ENCODE assay signal across 8 cellular contexts in the genomic region with DNA sequence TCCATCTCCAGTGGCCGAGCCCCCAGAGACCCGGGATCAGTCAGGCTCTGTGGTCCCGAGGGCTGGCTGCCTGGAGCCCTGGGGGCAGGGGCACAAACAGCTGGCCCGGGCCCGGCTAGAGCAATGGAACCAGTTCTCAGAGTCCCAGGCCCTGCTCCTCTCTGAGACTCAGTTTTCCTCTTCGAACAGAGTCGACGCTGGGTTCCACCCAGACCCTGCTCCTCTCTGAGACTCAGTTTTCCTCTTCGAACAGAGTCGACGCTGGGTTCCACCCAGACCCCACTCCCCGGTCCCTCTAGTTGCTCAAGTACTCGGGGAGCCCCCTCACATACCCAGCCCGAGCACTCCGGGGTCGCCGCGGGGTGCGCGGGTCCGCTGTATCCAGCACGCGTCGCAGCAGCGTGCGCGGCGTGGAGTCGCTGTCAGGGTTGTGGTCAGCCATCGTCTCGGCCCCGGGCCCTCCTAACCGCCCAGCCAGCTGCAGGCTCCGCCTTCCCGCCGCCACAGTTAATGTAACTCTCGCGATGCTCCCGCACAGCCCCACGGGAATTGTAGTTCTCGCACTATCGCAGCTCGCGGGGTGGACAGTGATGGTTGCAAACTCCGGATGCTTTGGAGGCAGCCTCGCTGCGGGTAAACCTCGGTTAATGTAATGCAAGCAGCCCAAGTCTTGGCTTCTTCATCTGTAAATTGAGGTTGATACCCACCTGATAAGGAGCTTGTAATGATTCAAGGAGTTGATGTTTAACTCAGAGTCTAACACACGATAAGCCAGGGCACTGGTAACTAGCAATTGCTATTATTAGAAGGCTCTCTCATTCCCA. TPM values are rescaled to one million over a fixed set of nuclear protein-coding genes. Genes with fewer than 3 reads are reported as not detected.
DNase-seq lines count a peak whose midpoint lies in the region; ATAC-seq and TF ChIP-seq lines count a peak whose summit lies in the region.

No MANE protein-coding gene starts in this region.

- H3K27me3 Mint-ChIP-seq in WTC11 (ENCODE audit: low read depth) = no peaks in the 10 kb centered on the region; the same call in 1 of the 2 replicates

- peaks cover 15% of the 10 kb centered on the region for H3K36me3 Mint-ChIP-seq in WTC11

- peak; percentile 90 for ATAC-seq in GM18909 (IDR thresholded peaks at IDR 0.05; ENCODE audit: poor library complexity, unreplicated experiment)
- ATAC-seq in HG03139 (IDR thresholded peaks at IDR 0.05; ENCODE audit: unreplicated experiment) = peak; percentile 87
- ATAC-seq in WTC11 = peak; percentile 99

- peak overlapping the region; percentile 75 to 82 for H3K4me3 ChIP-seq in cardiac fibroblast (replicated peaks in 1 of 2; ENCODE audit: low read depth in 2 of 2, low read length in 2 of 2)

- no peak overlapping the region for H3K27ac Mint-ChIP-seq in WTC11

- H3K4me1 Mint-ChIP-seq in WTC11 = peaks cover 9% of the 10 kb centered on the region

- no peak for TF ChIP-seq CTCF in WTC11 (IDR thresholded peaks at IDR 0.05)
- no peak for TF ChIP-seq CTCF in cardiac fibroblast (IDR thresholded peaks at IDR 0.05; ENCODE audit: low read depth, low read length)

- CTCF ChIA-PET in WTC11 (lab: Charles Lee) = interaction anchor here (0.5 to 4.1 kb wide), 14 partner anchors 8 to 431 kb away, joined by 3 to 62 read pairs (median 4); a partner anchor contains a TSS

- peak; percentile 96 for DNase-seq in AG08396 (ENCODE audit: low spot score)
- DNase-seq in NCI-H2196 treated with DMSO at 0.1 percent for 48 hours (lab: John Stamatoyannopoulos, UW; ENCODE audit: unreplicated experiment) = peak; percentile 27
- peak; percentile 96 for DNase-seq in WTC11 (ENCODE audit: low spot score)
- peak; percentile 91 to 93 for DNase-seq in cardiac fibroblast (ENCODE audit: low read depth in 2 of 2)
- peak; percentile 95 for DNase-seq in islet precursor cell
- DNase-seq in stimulated activated CD4-positive, alpha-beta T cell treated with anti-CD3 and anti-CD28 coated beads, Interleukin-12 subunit alpha, Interleukin-12 subunit beta, amount 100 ng/mL, for 4 hours = peak; percentile 88

- H3K4me3 Mint-ChIP-seq in WTC11 = peak overlapping the region; percentile 80

- POLR2A ChIA-PET in WTC11 (lab: Charles Lee) = interaction anchor here (1.1 to 2.6 kb wide), 3 partner anchors 12 to 17 kb away, joined by 3 to 9 read pairs (median 5); a partner anchor contains a TSS

- H3K9me3 Mint-ChIP-seq in WTC11 = no peaks in the 10 kb centered on the region

TF ChIP-seq in WTC11, 78 proteins besides CTCF, POLR2A, EP300 and RAD21 (continues in another document):
- no peak for TF ChIP-seq NFATC4 (CRISPR knock-in tag; IDR thresholded peaks at IDR 0.05)
- TF ChIP-seq JAZF1 (CRISPR knock-in tag; IDR thresholded peaks at IDR 0.05) = no peak
- no peak for TF ChIP-seq ATF1 (CRISPR knock-in tag; IDR thresholded peaks at IDR 0.05)
- no peak for TF ChIP-seq NR3C1 (CRISPR knock-in tag; conservative IDR thresholded peaks at IDR 0.05; ENCODE audit: low read depth)
- TF ChIP-seq, protein P1, sequence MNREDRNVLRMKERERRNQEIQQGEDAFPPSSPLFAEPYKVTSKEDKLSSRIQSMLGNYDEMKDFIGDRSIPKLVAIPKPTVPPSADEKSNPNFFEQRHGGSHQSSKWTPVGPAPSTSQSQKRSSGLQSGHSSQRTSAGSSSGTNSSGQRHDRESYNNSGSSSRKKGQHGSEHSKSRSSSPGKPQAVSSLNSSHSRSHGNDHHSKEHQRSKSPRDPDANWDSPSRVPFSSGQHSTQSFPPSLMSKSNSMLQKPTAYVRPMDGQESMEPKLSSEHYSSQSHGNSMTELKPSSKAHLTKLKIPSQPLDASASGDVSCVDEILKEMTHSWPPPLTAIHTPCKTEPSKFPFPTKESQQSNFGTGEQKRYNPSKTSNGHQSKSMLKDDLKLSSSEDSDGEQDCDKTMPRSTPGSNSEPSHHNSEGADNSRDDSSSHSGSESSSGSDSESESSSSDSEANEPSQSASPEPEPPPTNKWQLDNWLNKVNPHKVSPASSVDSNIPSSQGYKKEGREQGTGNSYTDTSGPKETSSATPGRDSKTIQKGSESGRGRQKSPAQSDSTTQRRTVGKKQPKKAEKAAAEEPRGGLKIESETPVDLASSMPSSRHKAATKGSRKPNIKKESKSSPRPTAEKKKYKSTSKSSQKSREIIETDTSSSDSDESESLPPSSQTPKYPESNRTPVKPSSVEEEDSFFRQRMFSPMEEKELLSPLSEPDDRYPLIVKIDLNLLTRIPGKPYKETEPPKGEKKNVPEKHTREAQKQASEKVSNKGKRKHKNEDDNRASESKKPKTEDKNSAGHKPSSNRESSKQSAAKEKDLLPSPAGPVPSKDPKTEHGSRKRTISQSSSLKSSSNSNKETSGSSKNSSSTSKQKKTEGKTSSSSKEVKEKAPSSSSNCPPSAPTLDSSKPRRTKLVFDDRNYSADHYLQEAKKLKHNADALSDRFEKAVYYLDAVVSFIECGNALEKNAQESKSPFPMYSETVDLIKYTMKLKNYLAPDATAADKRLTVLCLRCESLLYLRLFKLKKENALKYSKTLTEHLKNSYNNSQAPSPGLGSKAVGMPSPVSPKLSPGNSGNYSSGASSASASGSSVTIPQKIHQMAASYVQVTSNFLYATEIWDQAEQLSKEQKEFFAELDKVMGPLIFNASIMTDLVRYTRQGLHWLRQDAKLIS (CRISPR knock-in tag; IDR thresholded peaks at IDR 0.05; ENCODE audit: borderline replicate concordance) = no peak
- TF ChIP-seq, protein P2, sequence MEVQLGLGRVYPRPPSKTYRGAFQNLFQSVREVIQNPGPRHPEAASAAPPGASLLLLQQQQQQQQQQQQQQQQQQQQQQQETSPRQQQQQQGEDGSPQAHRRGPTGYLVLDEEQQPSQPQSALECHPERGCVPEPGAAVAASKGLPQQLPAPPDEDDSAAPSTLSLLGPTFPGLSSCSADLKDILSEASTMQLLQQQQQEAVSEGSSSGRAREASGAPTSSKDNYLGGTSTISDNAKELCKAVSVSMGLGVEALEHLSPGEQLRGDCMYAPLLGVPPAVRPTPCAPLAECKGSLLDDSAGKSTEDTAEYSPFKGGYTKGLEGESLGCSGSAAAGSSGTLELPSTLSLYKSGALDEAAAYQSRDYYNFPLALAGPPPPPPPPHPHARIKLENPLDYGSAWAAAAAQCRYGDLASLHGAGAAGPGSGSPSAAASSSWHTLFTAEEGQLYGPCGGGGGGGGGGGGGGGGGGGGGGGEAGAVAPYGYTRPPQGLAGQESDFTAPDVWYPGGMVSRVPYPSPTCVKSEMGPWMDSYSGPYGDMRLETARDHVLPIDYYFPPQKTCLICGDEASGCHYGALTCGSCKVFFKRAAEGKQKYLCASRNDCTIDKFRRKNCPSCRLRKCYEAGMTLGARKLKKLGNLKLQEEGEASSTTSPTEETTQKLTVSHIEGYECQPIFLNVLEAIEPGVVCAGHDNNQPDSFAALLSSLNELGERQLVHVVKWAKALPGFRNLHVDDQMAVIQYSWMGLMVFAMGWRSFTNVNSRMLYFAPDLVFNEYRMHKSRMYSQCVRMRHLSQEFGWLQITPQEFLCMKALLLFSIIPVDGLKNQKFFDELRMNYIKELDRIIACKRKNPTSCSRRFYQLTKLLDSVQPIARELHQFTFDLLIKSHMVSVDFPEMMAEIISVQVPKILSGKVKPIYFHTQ (CRISPR knock-in tag; IDR thresholded peaks at IDR 0.05) = no peak
- TF ChIP-seq, protein P3, sequence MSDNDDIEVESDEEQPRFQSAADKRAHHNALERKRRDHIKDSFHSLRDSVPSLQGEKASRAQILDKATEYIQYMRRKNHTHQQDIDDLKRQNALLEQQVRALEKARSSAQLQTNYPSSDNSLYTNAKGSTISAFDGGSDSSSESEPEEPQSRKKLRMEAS (CRISPR knock-in tag; IDR thresholded peaks at IDR 0.05) = peak; percentile 81
- TF ChIP-seq CBFB (CRISPR knock-in tag; IDR thresholded peaks at IDR 0.05; ENCODE audit: low read depth) = no peak
- no peak for TF ChIP-seq ZNF138 (CRISPR knock-in tag; conservative IDR thresholded peaks at IDR 0.05)
- TF ChIP-seq GTF2I (CRISPR knock-in tag; conservative IDR thresholded peaks at IDR 0.05) = no peak
- no peak for TF ChIP-seq ELF4 (CRISPR knock-in tag; IDR thresholded peaks at IDR 0.05; ENCODE audit: low read depth)
- TF ChIP-seq ZBTB21 (CRISPR knock-in tag; IDR thresholded peaks at IDR 0.05; ENCODE audit: borderline replicate concordance) = no peak
- no peak for TF ChIP-seq SMAD3 (CRISPR knock-in tag; IDR thresholded peaks at IDR 0.05; ENCODE audit: borderline replicate concordance)
- TF ChIP-seq, protein P4, sequence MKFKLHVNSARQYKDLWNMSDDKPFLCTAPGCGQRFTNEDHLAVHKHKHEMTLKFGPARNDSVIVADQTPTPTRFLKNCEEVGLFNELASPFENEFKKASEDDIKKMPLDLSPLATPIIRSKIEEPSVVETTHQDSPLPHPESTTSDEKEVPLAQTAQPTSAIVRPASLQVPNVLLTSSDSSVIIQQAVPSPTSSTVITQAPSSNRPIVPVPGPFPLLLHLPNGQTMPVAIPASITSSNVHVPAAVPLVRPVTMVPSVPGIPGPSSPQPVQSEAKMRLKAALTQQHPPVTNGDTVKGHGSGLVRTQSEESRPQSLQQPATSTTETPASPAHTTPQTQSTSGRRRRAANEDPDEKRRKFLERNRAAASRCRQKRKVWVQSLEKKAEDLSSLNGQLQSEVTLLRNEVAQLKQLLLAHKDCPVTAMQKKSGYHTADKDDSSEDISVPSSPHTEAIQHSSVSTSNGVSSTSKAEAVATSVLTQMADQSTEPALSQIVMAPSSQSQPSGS (CRISPR knock-in tag; IDR thresholded peaks at IDR 0.05; ENCODE audit: borderline replicate concordance, low read depth) = no peak
- no peak for TF ChIP-seq NFE2L1 (CRISPR knock-in tag; IDR thresholded peaks at IDR 0.05)
- no peak for TF ChIP-seq GRHL2 (CRISPR knock-in tag; IDR thresholded peaks at IDR 0.05; ENCODE audit: insufficient replicate concordance, severe bottlenecking)
- TF ChIP-seq NFYB (CRISPR knock-in tag; conservative IDR thresholded peaks at IDR 0.05; ENCODE audit: low read depth) = no peak
- TF ChIP-seq GABPB1 (CRISPR knock-in tag; IDR thresholded peaks at IDR 0.05) = peak; percentile 75
- no peak for TF ChIP-seq OVOL2 (CRISPR knock-in tag; IDR thresholded peaks at IDR 0.05; ENCODE audit: borderline replicate concordance)
- no peak for TF ChIP-seq HMGA2 (CRISPR knock-in tag; IDR thresholded peaks at IDR 0.05)

RNA-seq across cellular contexts. Expression of a gene that starts 8.5 kb away (rescaled TPM):
- total RNA-seq in WTC11 (2021) = 46.5 to 49.0 TPM (median 47.4 TPM) in 3 replicates

RNA-seq across cellular contexts. Expression of a gene that starts 13.1 kb away (rescaled TPM):
- total RNA-seq in WTC11 (2021) = 183 to 205 TPM (median 200 TPM) in 3 replicates

RNA-seq across cellular contexts. Expression of a gene that starts 13.9 kb away (rescaled TPM):
- total RNA-seq in WTC11 (2021) = 52.1 to 58.3 TPM (median 57.3 TPM) in 3 replicates

RNA-seq across cellular contexts. Expression of a gene that starts 26.9 kb away (rescaled TPM):
- total RNA-seq in WTC11 (2021) = 0.41 to 1.7 TPM (median 0.48 TPM) in 3 replicates

RNA-seq across cellular contexts. Expression of a gene that starts 27.3 kb away (rescaled TPM):
- total RNA-seq in WTC11 (2021) = 14.0 to 16.9 TPM (median 16.1 TPM) in 3 replicates

Comparison
In these comparisons a context has a peak if more than half of its experiments do, and no peak if none do; other contexts are left out.
1. Peak in every context shown above with its lines: DNase-seq, ATAC-seq and H3K4me3 ChIP-seq.
2. DNase-seq: peak in every context shown above with its lines; median percentile 96 in AG08396; 96 in WTC11; 95 in islet precursor cell; 92 in cardiac fibroblast; 88 in stimulated activated CD4-positive, alpha-beta T cell treated with anti-CD3 and anti-CD28 coated beads, Interleukin-12 subunit alpha, Interleukin-12 subunit beta, amount 100 ng/mL, for 4 hours; 27 in NCI-H2196 treated with DMSO at 0.1 percent for 48 hours.